32 cellular contexts compared by ENCODE assay signal in the genomic region with DNA sequence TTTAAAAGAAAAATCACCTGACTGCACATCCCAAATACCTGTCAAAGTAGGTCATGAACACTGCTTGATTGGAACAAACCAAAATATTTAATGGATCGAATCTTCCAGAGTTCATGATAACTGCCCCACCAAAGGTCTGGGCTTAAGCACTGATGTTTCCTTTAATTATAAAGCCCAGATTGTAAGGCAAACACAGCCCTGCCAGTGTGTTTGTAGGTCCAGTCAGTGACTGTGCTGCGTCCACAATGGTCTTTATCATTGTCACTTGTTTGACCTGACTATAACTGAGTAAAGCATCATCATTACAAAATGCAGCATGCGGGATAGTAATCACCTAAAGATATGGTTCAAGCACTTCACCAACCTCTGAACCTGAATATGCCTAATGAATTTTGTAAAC.
"Had no signal": no experiment of that assay in that cellular context is flagged by ENCODE, and none has a peak within 500 bp of the region (broad histone marks: within the 10 kb centered on the region; RNA-seq: fewer than 3 reads in every experiment).

No MANE protein-coding gene starts in this region.

- DNase-seq: activated B cell treated with CpG ODN at 0.5 μM for 24 hours; activated CD4-positive, alpha-beta memory T cell treated with anti-CD3 and anti-CD28 coated beads for 36 hours; activated CD4-positive, alpha-beta T cell treated with anti-CD3 and anti-CD28 coated beads for 48 hours; activated CD4-positive, alpha-beta T cell treated with anti-CD3 and anti-CD28 coated beads, Interleukin-2, amount 50 U/mL, for 1 hour; activated CD8-positive, alpha-beta memory T cell treated with anti-CD3 and anti-CD28 coated beads, Interleukin-2, amount 10 ng/mL, durations not matched to agents 7 days and 5 days; activated CD8-positive, alpha-beta memory T cell treated with anti-CD3 and anti-CD28 coated beads, Interleukin-2, amount 50 U/mL, for 4 hours; activated CD8-positive, alpha-beta T cell treated with anti-CD3 and anti-CD28 coated beads, Interleukin-2, amount 10 ng/mL, durations not matched to agents 7 days and 5 days; activated gamma-delta T cell; activated naive CD4-positive, alpha-beta T cell; activated naive CD4-positive, alpha-beta T cell treated with anti-CD3 and anti-CD28 coated beads, Interleukin-2, amount 10 ng/mL, durations not matched to agents 7 days and 5 days; activated naive CD8-positive, alpha-beta T cell treated with anti-CD3 and anti-CD28 coated beads, Interleukin-2, amount 10 ng/mL, durations not matched to agents 7 days and 5 days; activated T-cell treated with anti-CD3 and anti-CD28 coated beads, Interleukin-2, amount 50 U/mL, for 1 hour; activated T-cell treated with anti-CD3 and anti-CD28 coated beads, Interleukin-2, amount 50 U/mL, for 72 hours; central memory CD4-positive, alpha-beta T cell; cerebellar nuclear complex; colonic mucosa; effector CD8-positive, alpha-beta T cell; foreskin fibroblast; heart left ventricle; T-helper 1 cell; T-helper 17 cell; T1000; WERI-Rb-1 had no signal

- H3K4me1 ChIP-seq: ascending aorta, breast epithelium, colonic mucosa had no signal

- FAIRE-seq: frontal cortex had no signal

- H3K27ac ChIP-seq: ascending aorta, breast epithelium, cardiac muscle cell, colonic mucosa, heart left ventricle, WERI-Rb-1 had no signal

- H3K36me3 ChIP-seq: ascending aorta, breast epithelium, cardiac muscle cell, colonic mucosa, heart left ventricle, WERI-Rb-1 had no signal

- H3K9me3 ChIP-seq: ascending aorta, breast epithelium, colonic mucosa, heart left ventricle had no signal

- ATAC-seq: activated CD4-positive, CD25-positive, alpha-beta regulatory T cell treated with anti-CD3 and anti-CD28 coated beads, Interleukin-2, amount 50 U/mL, for 24 hours; activated CD8-positive, alpha-beta memory T cell treated with anti-CD3 and anti-CD28 coated beads, Interleukin-2, amount 10 ng/mL, durations not matched to agents 7 days and 5 days; activated CD8-positive, alpha-beta T cell treated with anti-CD3 and anti-CD28 coated beads, Interleukin-2, amount 10 ng/mL, durations not matched to agents 7 days and 5 days; activated naive CD4-positive, alpha-beta T cell treated with anti-CD3 and anti-CD28 coated beads, Interleukin-2, amount 50 U/mL, for 72 hours; activated T-cell treated with anti-CD3 and anti-CD28 coated beads, Interleukin-2, amount 50 U/mL, for 72 hours; esophagus mucosa; heart left ventricle; T-helper 17 cell had no signal

- H3K9me3 Mint-ChIP-seq: activated B cell treated with CpG ODN at 0.5 μM for 24 hours; activated CD4-positive, alpha-beta memory T cell treated with anti-CD3 and anti-CD28 coated beads for 36 hours; activated naive CD4-positive, alpha-beta T cell treated with anti-CD3 and anti-CD28 coated beads, Interleukin-2, amount 10 ng/mL, durations not matched to agents 7 days and 5 days; activated naive CD4-positive, alpha-beta T cell treated with anti-CD3 and anti-CD28 coated beads, Interleukin-2, amount 50 U/mL, for 72 hours; activated naive CD8-positive, alpha-beta T cell treated with anti-CD3 and anti-CD28 coated beads, Interleukin-2, amount 10 ng/mL, durations not matched to agents 7 days and 5 days; activated T-cell treated with anti-CD3 and anti-CD28 coated beads, Interleukin-2, amount 50 U/mL, for 72 hours; T-helper 2 cell treated with Interferon-gamma antibody and Interleukin-4, amounts not matched to agents 5 μg/mL and 100 μg/mL, for 36 hours had no signal

- H3K27ac Mint-ChIP-seq: activated B cell treated with CpG ODN at 0.5 μM for 24 hours; activated CD4-positive, alpha-beta memory T cell treated with anti-CD3 and anti-CD28 coated beads for 36 hours; activated CD8-positive, alpha-beta memory T cell treated with anti-CD3 and anti-CD28 coated beads, Interleukin-2, amount 10 ng/mL, durations not matched to agents 7 days and 5 days; activated CD8-positive, alpha-beta T cell treated with anti-CD3 and anti-CD28 coated beads, Interleukin-2, amount 10 ng/mL, durations not matched to agents 7 days and 5 days; activated naive CD4-positive, alpha-beta T cell treated with anti-CD3 and anti-CD28 coated beads, Interleukin-2, amount 10 ng/mL, durations not matched to agents 7 days and 5 days; activated naive CD4-positive, alpha-beta T cell treated with anti-CD3 and anti-CD28 coated beads, Interleukin-2, amount 50 U/mL, for 72 hours; activated naive CD8-positive, alpha-beta T cell treated with anti-CD3 and anti-CD28 coated beads, Interleukin-2, amount 10 ng/mL, durations not matched to agents 7 days and 5 days; activated T-cell treated with anti-CD3 and anti-CD28 coated beads, Interleukin-2, amount 50 U/mL, for 72 hours; brain; T-helper 17 cell; T-helper 2 cell treated with Interferon-gamma antibody and Interleukin-4, amounts not matched to agents 5 μg/mL and 100 μg/mL, for 36 hours had no signal

- H3K27me3 ChIP-seq: ascending aorta, breast epithelium, cardiac muscle cell, colonic mucosa, heart left ventricle had no signal

- H3K4me3 Mint-ChIP-seq: activated B cell treated with CpG ODN at 0.5 μM for 24 hours; activated CD4-positive, alpha-beta memory T cell treated with anti-CD3 and anti-CD28 coated beads for 36 hours; activated CD8-positive, alpha-beta memory T cell treated with anti-CD3 and anti-CD28 coated beads, Interleukin-2, amount 10 ng/mL, durations not matched to agents 7 days and 5 days; activated CD8-positive, alpha-beta T cell treated with anti-CD3 and anti-CD28 coated beads, Interleukin-2, amount 10 ng/mL, durations not matched to agents 7 days and 5 days; activated naive CD4-positive, alpha-beta T cell treated with anti-CD3 and anti-CD28 coated beads, Interleukin-2, amount 10 ng/mL, durations not matched to agents 7 days and 5 days; activated naive CD8-positive, alpha-beta T cell treated with anti-CD3 and anti-CD28 coated beads, Interleukin-2, amount 10 ng/mL, durations not matched to agents 7 days and 5 days; activated T-cell treated with anti-CD3 and anti-CD28 coated beads, Interleukin-2, amount 50 U/mL, for 72 hours; brain; T-helper 17 cell; T-helper 2 cell treated with Interferon-gamma antibody and Interleukin-4, amounts not matched to agents 5 μg/mL and 100 μg/mL, for 36 hours had no signal

- H3K4me1 Mint-ChIP-seq: activated B cell treated with CpG ODN at 0.5 μM for 24 hours; activated CD8-positive, alpha-beta memory T cell treated with anti-CD3 and anti-CD28 coated beads, Interleukin-2, amount 10 ng/mL, durations not matched to agents 7 days and 5 days; activated naive CD4-positive, alpha-beta T cell treated with anti-CD3 and anti-CD28 coated beads, Interleukin-2, amount 10 ng/mL, durations not matched to agents 7 days and 5 days; activated naive CD8-positive, alpha-beta T cell treated with anti-CD3 and anti-CD28 coated beads, Interleukin-2, amount 10 ng/mL, durations not matched to agents 7 days and 5 days had no signal

- H3K36me3 Mint-ChIP-seq: activated CD4-positive, alpha-beta memory T cell treated with anti-CD3 and anti-CD28 coated beads for 36 hours; activated CD8-positive, alpha-beta memory T cell treated with anti-CD3 and anti-CD28 coated beads, Interleukin-2, amount 10 ng/mL, durations not matched to agents 7 days and 5 days; activated naive CD4-positive, alpha-beta T cell treated with anti-CD3 and anti-CD28 coated beads, Interleukin-2, amount 10 ng/mL, durations not matched to agents 7 days and 5 days; activated naive CD4-positive, alpha-beta T cell treated with anti-CD3 and anti-CD28 coated beads, Interleukin-2, amount 50 U/mL, for 72 hours; activated naive CD8-positive, alpha-beta T cell treated with anti-CD3 and anti-CD28 coated beads, Interleukin-2, amount 10 ng/mL, durations not matched to agents 7 days and 5 days; brain had no signal

- H3K4me3 ChIP-seq: ascending aorta, breast epithelium, cardiac muscle cell, colonic mucosa, heart left ventricle had no signal
